In genomic region chr1:206521694-206522402, GRCh38 we compare ENCODE assay signal across 13 cellular contexts. TPM values are rescaled to one million over a fixed set of nuclear protein-coding genes. Genes with fewer than 3 reads are reported as not detected.
"Had no signal": no experiment of that assay in that cellular context is flagged by ENCODE, and none has a peak within 500 bp of the region (broad histone marks: within the 10 kb centered on the region; RNA-seq: fewer than 3 reads in every experiment).

No MANE protein-coding gene starts in this region.

- H3K4me1 Mint-ChIP-seq: activated B cell treated with CpG ODN at 0.5 μM for 24 hours, T-helper 17 cell had no signal

- H3K36me3 ChIP-seq: suprapubic skin had no signal

- H3K27me3 Mint-ChIP-seq: activated B cell treated with CpG ODN at 0.5 μM for 24 hours; activated CD4-positive, alpha-beta T cell treated with anti-CD3 and anti-CD28 coated beads, Interleukin-2, amount 10 ng/mL, durations not matched to agents 24 days and 14 days; brain; T-helper 17 cell; type B pancreatic cell had no signal

- H3K4me3 Mint-ChIP-seq: activated B cell treated with CpG ODN at 0.5 μM for 24 hours; activated CD4-positive, alpha-beta T cell treated with anti-CD3 and anti-CD28 coated beads, Interleukin-2, amount 10 ng/mL, durations not matched to agents 24 days and 14 days; brain; endodermal cell; nephron progenitor cell; T-helper 17 cell had no signal

- DNase-seq: activated B cell treated with CpG ODN at 0.5 μM for 24 hours; activated CD4-positive, alpha-beta T cell treated with anti-CD3 and anti-CD28 coated beads, Interleukin-2, amount 10 ng/mL, durations not matched to agents 24 days and 14 days; activated naive CD4-positive, alpha-beta T cell treated with anti-CD3 and anti-CD28 coated beads, Interleukin-2, amount 50 U/mL, for 16 hours; endodermal cell; mesendoderm; nephron progenitor cell; stimulated activated CD4-positive, alpha-beta T cell treated with anti-CD3 and anti-CD28 coated beads, Interleukin-2, amount 100 ng/mL, for 24 hours; stimulated activated naive CD4-positive, alpha-beta T cell treated with Interleukin-2 at 50 U/mL for 16 hours; T-helper 17 cell had no signal

- H3K9me3 ChIP-seq: suprapubic skin had no signal

- H3K4me3 ChIP-seq: suprapubic skin had no signal

- H3K9me3 Mint-ChIP-seq: activated B cell treated with CpG ODN at 0.5 μM for 24 hours; activated CD4-positive, alpha-beta T cell treated with anti-CD3 and anti-CD28 coated beads, Interleukin-2, amount 10 ng/mL, durations not matched to agents 24 days and 14 days; brain; endodermal cell; nephron progenitor cell; type B pancreatic cell had no signal

- ATAC-seq: T-helper 17 cell had no signal

- H3K27me3 ChIP-seq: suprapubic skin had no signal

- H3K36me3 Mint-ChIP-seq: brain, type B pancreatic cell had no signal

- H3K27ac Mint-ChIP-seq: activated B cell treated with CpG ODN at 0.5 μM for 24 hours; activated CD4-positive, alpha-beta T cell treated with anti-CD3 and anti-CD28 coated beads, Interleukin-2, amount 10 ng/mL, durations not matched to agents 24 days and 14 days; endodermal cell; T-helper 17 cell had no signal

RNA-seq across cellular contexts. Expression of gene RASSF5, which starts 14.5 kb away (rescaled TPM):
- total RNA-seq: osteocyte had no signal
